In genomic region chr21:14243877-14244276, GRCh38 we compare ENCODE assay signal across 22 cellular contexts. TPM values are rescaled to one million over a fixed set of nuclear protein-coding genes. Genes with fewer than 3 reads are reported as not detected.
DNase-seq lines count a peak whose midpoint lies in the region; ATAC-seq, FAIRE-seq and TF ChIP-seq lines count a peak whose summit lies in the region.
"Had no signal": no experiment of that assay in that cellular context is flagged by ENCODE, and none has a peak within 500 bp of the region (broad histone marks: within the 10 kb centered on the region; RNA-seq: fewer than 3 reads in every experiment).

No MANE protein-coding gene starts in this region.

- no peak for FAIRE-seq in H1 (lab: Jason Lieb, UNC)
- FAIRE-seq: A549 had no signal

- CTCF ChIA-PET in A673 (lab: Charles Lee): interaction anchor here (0.5 kb wide), 1 partner anchor 683 kb away, joined by 4 read pairs; no protein-coding TSS in a partner anchor
- CTCF ChIA-PET in H1 (lab: Charles Lee; ENCODE audit: partially characterized antibody): interaction anchor here (1.0 kb wide), 1 partner anchor 9 kb away, joined by 3 read pairs; no protein-coding TSS in a partner anchor

- no peak overlapping the region for H3K27ac Mint-ChIP-seq in type B pancreatic cell
- H3K27ac Mint-ChIP-seq: CD8-positive, alpha-beta T cell had no signal

- H3K23ac ChIP-seq in H1 (ENCODE audit: insufficient read length): no peak overlapping the region

- no peak overlapping the region for H2AK5ac ChIP-seq in H1 (ENCODE audit: low read depth, low read length)

- TF ChIP-seq CTCF in A673 (conservative IDR thresholded peaks at IDR 0.05; ENCODE audit: low read depth, low read length) (no peak), H1 (IDR thresholded peaks at IDR 0.05; ENCODE audit: control extremely low read depth in 1 of 3, insufficient read depth in 1 of 3, low read depth in 1 of 3, low read length in 3 of 3) (no peak), type B pancreatic cell (conservative IDR thresholded peaks at IDR 0.05) (no peak), gastroesophageal sphincter (IDR thresholded peaks at IDR 0.05) (no peak)

- DNase-seq in A673 (ENCODE audit: low spot score): peak; percentile 43
- DNase-seq in MV-4-11 (lab: John Stamatoyannopoulos, UW): peak; percentile 14
- DNase-seq in H1 (ENCODE audit: low read depth in 1 of 2, low spot score in 2 of 2): no peak
- peak; percentile 12 for DNase-seq in left kidney (ENCODE audit: low read depth, low spot score)
- DNase-seq in type B pancreatic cell (ENCODE audit: extremely low spot score, unreplicated experiment): no peak
- DNase-seq in A172 (ENCODE audit: low spot score): no peak
- DNase-seq: CD8-positive, alpha-beta T cell; DMS79; H7; NCI-H187; NCI-H2107; NCI-H510A treated with DMSO at 0.1 percent for 48 hours; NCI-H82; SJCRH30 had no signal

- no peak overlapping the region for H3K4me3 Mint-ChIP-seq in type B pancreatic cell
- H3K4me3 Mint-ChIP-seq: CD8-positive, alpha-beta T cell had no signal

- H3K56ac ChIP-seq in H1 (replicated peaks; ENCODE audit: insufficient read length, low read depth, low read length): no peak overlapping the region

- H3K18ac ChIP-seq in H1 (ENCODE audit: extremely low read depth, low read length): no peak overlapping the region

- H3K27me3 ChIP-seq in A673 (replicated peaks; ENCODE audit: insufficient read depth, low read depth, low read length, poor library complexity) (no peaks in the 10 kb centered on the region), H1 (replicated peaks in 1 of 4; ENCODE audit: control insufficient read depth in 3 of 4, extremely low read depth in 1 of 4, insufficient read depth in 3 of 4, low read length in 3 of 4) (no peaks in the 10 kb centered on the region), gastroesophageal sphincter (no peaks in the 10 kb centered on the region)
- H3K27me3 ChIP-seq: BLaER1 had no signal

- no peak for TF ChIP-seq EP300 in H1 (IDR thresholded peaks at IDR 0.05; ENCODE audit: borderline replicate concordance in 1 of 2, low read depth in 2 of 2, low read length in 2 of 2)
- TF ChIP-seq EP300 in gastroesophageal sphincter (IDR thresholded peaks at IDR 0.05): no peak

- WGBS in H1 (ENCODE audit: extremely low coverage in 1 of 2, insufficient coverage in 1 of 2, insufficient read length in 1 of 2, insufficient replicate concordance in 2 of 2, low coverage in 1 of 2, low lambda C conversion rate in 2 of 2, missing lambda C conversion rate in 1 of 2), 2 experiments: 77% methylated on average over 2 of the region's 2 CpGs; no CpG with 5 or more reads in 1 of the 2 experiments
- 8 to 23% methylated on average over 1 to 2 of the region's 2 CpGs for WGBS in gastroesophageal sphincter (ENCODE audit: low coverage in 1 of 2), 2 donors

- H3K79me1 ChIP-seq in H1 (ENCODE audit: low read depth, low read length): no peaks in the 10 kb centered on the region

- H3K36me3 ChIP-seq in A673 (ENCODE audit: insufficient read depth, low read length, poor library complexity, severe bottlenecking) (no peaks in the 10 kb centered on the region), H1 (ENCODE audit: control insufficient read depth in 2 of 4, insufficient read depth in 4 of 4, low read length in 3 of 4) (no peaks in the 10 kb centered on the region), gastroesophageal sphincter (no peaks in the 10 kb centered on the region)
- H3K36me3 ChIP-seq: BLaER1, SJCRH30 had no signal

- TF ChIP-seq RAD21 in H1 (IDR thresholded peaks at IDR 0.05 in 1 of 2, conservative IDR thresholded peaks at IDR 0.05 in 1 of 2; ENCODE audit: low read depth in 2 of 2, low read length in 2 of 2): no peak

- no peak overlapping the region for H3K4ac ChIP-seq in H1 (replicated peaks; ENCODE audit: insufficient read length, low read depth, low read length)

- intact Hi-C loops in A673 (cut with micrococcal nuclease; ENCODE audit: unreplicated experiment): no loop called here

- no peaks in the 10 kb centered on the region for H3K36me3 Mint-ChIP-seq in type B pancreatic cell
- H3K36me3 Mint-ChIP-seq: CD8-positive, alpha-beta T cell had no signal

- H3K79me2 ChIP-seq in H1 (ENCODE audit: control insufficient read depth in 1 of 2, insufficient read depth in 2 of 2, low read length in 2 of 2): no peaks in the 10 kb centered on the region

- peaks cover 4% of the 10 kb centered on the region for H3K9me3 Mint-ChIP-seq in type B pancreatic cell
- H3K9me3 Mint-ChIP-seq: CD8-positive, alpha-beta T cell had no signal

- H3K4me2 ChIP-seq in H1 (ENCODE audit: insufficient read depth in 1 of 2, low read depth in 2 of 2, low read length in 2 of 2): no peak overlapping the region
- H3K4me2 ChIP-seq: A549, BLaER1 had no signal

- ATAC-seq in GM19467 (IDR thresholded peaks at IDR 0.05; ENCODE audit: unreplicated experiment): no peak
- ATAC-seq in gastroesophageal sphincter: no peak
- ATAC-seq: A549; CD8-positive, alpha-beta T cell; Panc1 had no signal

- H3K4me1 Mint-ChIP-seq in type B pancreatic cell (ENCODE audit: unreplicated experiment): no peaks in the 10 kb centered on the region

- no peak overlapping the region for H2BK15ac ChIP-seq in H1 (ENCODE audit: low read length)

- TF ChIP-seq POLR2A in H1 (IDR thresholded peaks at IDR 0.05; ENCODE audit: control extremely low read depth in 1 of 2, low read depth in 2 of 2, low read length in 2 of 2): no peak
- TF ChIP-seq POLR2A in gastroesophageal sphincter (IDR thresholded peaks at IDR 0.05): no peak

- H2BK5ac ChIP-seq in H1 (ENCODE audit: low read depth, low read length): no peak overlapping the region

- no peak overlapping the region for H3K14ac ChIP-seq in H1 (ENCODE audit: insufficient read length)

- H2BK20ac ChIP-seq in H1 (ENCODE audit: low read length): no peak overlapping the region

- H3K4me1 ChIP-seq in A673 (ENCODE audit: insufficient read depth, low read length, poor library complexity, severe bottlenecking): peaks cover 28% of the 10 kb centered on the region
- no peaks in the 10 kb centered on the region for H3K4me1 ChIP-seq in H1 (replicated peaks in 1 of 4; ENCODE audit: control insufficient read depth in 3 of 4, insufficient read depth in 4 of 4, low read length in 3 of 4)
- H3K4me1 ChIP-seq in gastroesophageal sphincter: no peaks in the 10 kb centered on the region
- H3K4me1 ChIP-seq: A549, BLaER1, SJCRH30 had no signal

- H4K8ac ChIP-seq in H1 (ENCODE audit: extremely low read depth, insufficient read depth, low read length): no peak overlapping the region

- H4K91ac ChIP-seq in H1 (replicated peaks; ENCODE audit: insufficient read length, low read length): no peak overlapping the region

- H3K4me3 ChIP-seq in A673 (ENCODE audit: low read depth, low read length, poor library complexity, severe bottlenecking) (no peak overlapping the region), H1 (ENCODE audit: extremely low read depth in 1 of 4, insufficient read depth in 2 of 4, low read depth in 3 of 4, low read length in 4 of 4) (no peak overlapping the region), gastroesophageal sphincter (no peak overlapping the region)
- H3K4me3 ChIP-seq: A549, BLaER1, SJCRH30 had no signal

- POLR2A ChIA-PET in A673 (lab: Charles Lee; ENCODE audit: low non-redundant PET): no interaction called here
- POLR2A ChIA-PET in H1 (lab: Charles Lee; ENCODE audit: partially characterized antibody): no interaction called here

- no peaks in the 10 kb centered on the region for H3K23me2 ChIP-seq in H1 (ENCODE audit: low read depth, low read length)

- H4K5ac ChIP-seq in H1 (ENCODE audit: insufficient read length, low read depth, low read length): no peak overlapping the region

- no peak overlapping the region for H2BK120ac ChIP-seq in H1 (replicated peaks; ENCODE audit: low read depth, low read length)

- H3K9me3 ChIP-seq in A673 (ENCODE audit: low read depth, low read length, poor library complexity, severe bottlenecking) (no peaks in the 10 kb centered on the region), H1 (ENCODE audit: insufficient read depth in 2 of 2, low read depth in 1 of 2, low read length in 1 of 2) (no peaks in the 10 kb centered on the region), gastroesophageal sphincter (no peaks in the 10 kb centered on the region)
- H3K9me3 ChIP-seq: A549, BLaER1, SJCRH30 had no signal

- no peaks in the 10 kb centered on the region for H3K27me3 Mint-ChIP-seq in type B pancreatic cell

- no TSS peak for BruUV-seq in A673 (replicated peaks; lab: Mats Ljungman, UMichigan)

- H3K27ac ChIP-seq in A673 (ENCODE audit: low read depth, low read length, poor library complexity, severe bottlenecking) (no peak overlapping the region), H1 (ENCODE audit: low read depth, low read length) (no peak overlapping the region), gastroesophageal sphincter (no peak overlapping the region)
- H3K27ac ChIP-seq: A549, BLaER1, HL-60, SJCRH30 had no signal

- H3K9ac ChIP-seq in H1 (replicated peaks in 1 of 4; ENCODE audit: extremely low read depth in 1 of 4, low read depth in 3 of 4, low read length in 3 of 4): no peak overlapping the region
- H3K9ac ChIP-seq: BLaER1 had no signal

- H2AFZ ChIP-seq in H1 (ENCODE audit: low read length): peak overlapping the region; percentile 18; the same call in 1 of the 2 replicates

- H2BK12ac ChIP-seq in H1 (ENCODE audit: low read depth, low read length): no peak overlapping the region

- H4K20me1 ChIP-seq in H1 (replicated peaks in 1 of 2; ENCODE audit: control insufficient read depth in 1 of 2, insufficient read depth in 2 of 2, low read length in 2 of 2): no peaks in the 10 kb centered on the region
- H4K20me1 ChIP-seq: BLaER1 had no signal

RNA-seq across cellular contexts. Expression of gene RBM11, which starts 27.9 kb away (rescaled TPM):
- total RNA-seq in A673 (2021) (319 TPM in 2 replicates), type B pancreatic cell (ENCODE audit: low replicate concordance) (2.1 and 2.7 TPM in 2 replicates), gastroesophageal sphincter (1 to 10 TPM in 2 of 4 donors, under 1 TPM in 2; 0.30 to 1.5 (median 0.99) TPM)
- total RNA-seq in H1 (2021; fragmentation: NEBNext Ultra II Directional; extraction: Animal tissue kit (Norgen Biotek cat#: 25700)): 3.9 and 5.0 TPM in 2 replicates
- 6.2 and 10.1 TPM in 2 replicates for polyA plus RNA-seq in H1 (2011; rRNA removed)
- polyA plus RNA-seq in H1 (2011; cell fraction: cytosol; rRNA removed): 7.9 TPM
- 6.3 TPM for polyA plus RNA-seq in H1 (2011; cell fraction: nucleus; rRNA removed)
- polyA plus RNA-seq in H1 (2012, experiment 1 of 2): 3.4 to 6.3 TPM (median 4.8 TPM) in 4 replicates
- polyA plus RNA-seq in H1 (2012, experiment 2 of 2): 0.56 TPM
- 5.3 TPM for polyA plus RNA-seq in H1 (2013, experiment 1 of 2)
- 3.8 TPM for polyA plus RNA-seq in H1 (2013, experiment 2 of 2)
- 6.1 and 14.9 TPM in 2 replicates for polyA minus RNA-seq in H1 (2011; rRNA and poly(A)+ RNA removed)
- polyA minus RNA-seq in H1 (2011; cell fraction: cytosol; rRNA and poly(A)+ RNA removed): 2.0 TPM
- 2.6 TPM for polyA minus RNA-seq in H1 (2011; cell fraction: nucleus; rRNA and poly(A)+ RNA removed)
- not detected in 2 replicates for total RNA-seq in A172 (2014; rRNA removed; shearing (Covaris generic))
- total RNA-seq: LHCN-M2, SJCRH30 had no signal

RNA-seq across cellular contexts. Expression of gene LIPI, which starts 33.1 kb away (rescaled TPM):
- total RNA-seq in A673 (2021) (123 and 138 TPM in 2 replicates), type B pancreatic cell (ENCODE audit: low replicate concordance) (not detected in 2 replicates), gastroesophageal sphincter (not detected)
- not detected in 2 replicates for total RNA-seq in H1 (2021; fragmentation: NEBNext Ultra II Directional; extraction: Animal tissue kit (Norgen Biotek cat#: 25700))
- polyA plus RNA-seq in H1 (2011; rRNA removed): not detected in 2 replicates
- polyA plus RNA-seq in H1 (2011; cell fraction: cytosol; rRNA removed): not detected
- not detected for polyA plus RNA-seq in H1 (2011; cell fraction: nucleus; rRNA removed)
- not detected in 4 replicates for polyA plus RNA-seq in H1 (2012, experiment 1 of 2)
- not detected for polyA plus RNA-seq in H1 (2012, experiment 2 of 2)
- polyA plus RNA-seq in H1 (2013, experiment 1 of 2): 0.04 TPM
- polyA plus RNA-seq in H1 (2013, experiment 2 of 2): not detected
- not detected in 2 replicates for polyA minus RNA-seq in H1 (2011; rRNA and poly(A)+ RNA removed)
- polyA minus RNA-seq in H1 (2011; cell fraction: cytosol; rRNA and poly(A)+ RNA removed): not detected
- not detected for polyA minus RNA-seq in H1 (2011; cell fraction: nucleus; rRNA and poly(A)+ RNA removed)
- total RNA-seq in A172 (2014; rRNA removed; shearing (Covaris generic)): not detected in 2 replicates
- total RNA-seq: CD8-positive, alpha-beta T cell; H7; HT1080; LHCN-M2; SJCRH30 had no signal
- polyA plus RNA-seq: A549 had no signal

Comparison
In these comparisons a context has a peak if more than half of its experiments do, and no peak if none do; other contexts are left out.
1. DNase-seq: peak in A673 (single experiment), MV-4-11 (single experiment) and left kidney (single experiment); none in H1 (0 of 2), type B pancreatic cell (single experiment) and A172 (single experiment).
2. RNA of gene RBM11, which starts 27.9 kb away (total RNA-seq): 319 TPM in A673; 3.9 to 5.0 TPM in H1, 2.1 to 2.7 TPM in type B pancreatic cell, 0.30 to 1.5 TPM in gastroesophageal sphincter and not detected in A172; every median in the first group is over 10 times any median in the second.
3. RNA of gene LIPI, which starts 33.1 kb away (total RNA-seq): 123 to 138 TPM in A673; not detected in H1, not detected in type B pancreatic cell, not detected in A172 and not detected in gastroesophageal sphincter; every median in the first group is over 100 times any median in the second.